9 cellular contexts compared by ENCODE assay signal in genomic region chr20:50980071-50980681, GRCh38. TPM values are rescaled to one million over a fixed set of nuclear protein-coding genes. Genes with fewer than 3 reads are reported as not detected.
DNase-seq lines count a peak whose midpoint lies in the region; ATAC-seq and TF ChIP-seq lines count a peak whose summit lies in the region.
"Had no signal": no experiment of that assay in that cellular context is flagged by ENCODE, and none has a peak within 500 bp of the region (broad histone marks: within the 10 kb centered on the region; RNA-seq: fewer than 3 reads in every experiment).

No MANE protein-coding gene starts in this region.

- POLR2A ChIA-PET in activated CD4-positive, alpha-beta memory T cell treated with anti-CD3 and anti-CD28 coated beads for 36 hours (lab: Charles Lee) = interaction anchor here (2.4 kb wide), 1 partner anchor 185 kb away, joined by 16 read pairs; the partner anchor contains the start of gene BCAS4
- POLR2A ChIA-PET in activated CD4-positive, alpha-beta memory T cell treated with anti-CD3 and anti-CD28 coated beads, Interleukin-2, amount 10 ng/mL, durations not matched to agents 7 days and 5 days (lab: Charles Lee) = no interaction called here

- H3F3A ChIP-seq in neural progenitor cell (ENCODE audit: low read depth) = no peaks in the 10 kb centered on the region

- H3K4me3 ChIP-seq in esophagus muscularis mucosa (no peak overlapping the region), neural progenitor cell (no peak overlapping the region)

- no peaks in the 10 kb centered on the region for H3K36me3 Mint-ChIP-seq in activated CD4-positive, alpha-beta memory T cell treated with anti-CD3 and anti-CD28 coated beads for 36 hours
- H3K36me3 Mint-ChIP-seq in activated CD4-positive, alpha-beta memory T cell treated with anti-CD3 and anti-CD28 coated beads, Interleukin-2, amount 10 ng/mL, durations not matched to agents 7 days and 5 days (ENCODE audit: low read depth) = no peaks in the 10 kb centered on the region
- no peaks in the 10 kb centered on the region for H3K36me3 Mint-ChIP-seq in neural progenitor cell

- no peak overlapping the region for H3K9ac ChIP-seq in neural progenitor cell

- no peaks in the 10 kb centered on the region for H3K36me3 ChIP-seq in esophagus muscularis mucosa
- H3K36me3 ChIP-seq in neural progenitor cell = no peaks in the 10 kb centered on the region

- TF ChIP-seq EP300 in esophagus muscularis mucosa (IDR thresholded peaks at IDR 0.05) = no peak

- H3K27me3 ChIP-seq in esophagus muscularis mucosa (peaks cover 0 to 71% (median 6%) of the 10 kb centered on the region in 4 donors), neural progenitor cell (no peaks in the 10 kb centered on the region)

- H3K9me3 ChIP-seq in esophagus muscularis mucosa = no peaks in the 10 kb centered on the region
- no peaks in the 10 kb centered on the region for H3K9me3 ChIP-seq in neural progenitor cell (ENCODE audit: low read depth)
- H3K9me3 ChIP-seq: Caco-2 had no signal

- H3K9me3 Mint-ChIP-seq in activated CD4-positive, alpha-beta memory T cell treated with anti-CD3 and anti-CD28 coated beads for 36 hours = no peaks in the 10 kb centered on the region
- no peaks in the 10 kb centered on the region for H3K9me3 Mint-ChIP-seq in activated CD4-positive, alpha-beta memory T cell treated with anti-CD3 and anti-CD28 coated beads, Interleukin-2, amount 10 ng/mL, durations not matched to agents 7 days and 5 days
- H3K9me3 Mint-ChIP-seq in neural progenitor cell = no peaks in the 10 kb centered on the region

- H4K20me1 ChIP-seq in neural progenitor cell (ENCODE audit: low read depth) = no peaks in the 10 kb centered on the region

- peaks cover 41% of the 10 kb centered on the region for H3K27me3 Mint-ChIP-seq in activated CD4-positive, alpha-beta memory T cell treated with anti-CD3 and anti-CD28 coated beads for 36 hours
- peaks cover 26% of the 10 kb centered on the region for H3K27me3 Mint-ChIP-seq in activated CD4-positive, alpha-beta memory T cell treated with anti-CD3 and anti-CD28 coated beads, Interleukin-2, amount 10 ng/mL, durations not matched to agents 7 days and 5 days
- H3K27me3 Mint-ChIP-seq in neural progenitor cell (ENCODE audit: insufficient read depth, low read depth) = peaks cover 10% of the 10 kb centered on the region

- 35% methylated on average over 7 of the region's 8 CpGs for WGBS in esophagus muscularis mucosa

- TF ChIP-seq POLR2A in esophagus muscularis mucosa (IDR thresholded peaks at IDR 0.05; ENCODE audit: low read depth) = no peak

- H3K27ac Mint-ChIP-seq in activated CD4-positive, alpha-beta memory T cell treated with anti-CD3 and anti-CD28 coated beads for 36 hours = peak overlapping the region; percentile 66
- H3K27ac Mint-ChIP-seq in activated CD4-positive, alpha-beta memory T cell treated with anti-CD3 and anti-CD28 coated beads, Interleukin-2, amount 10 ng/mL, durations not matched to agents 7 days and 5 days = no peak overlapping the region
- H3K27ac Mint-ChIP-seq in neural progenitor cell = no peak overlapping the region

- ATAC-seq in GM21447 (IDR thresholded peaks at IDR 0.05; ENCODE audit: unreplicated experiment) = no peak

- no peak for TF ChIP-seq CTCF in esophagus muscularis mucosa (IDR thresholded peaks at IDR 0.05)
- no peak for TF ChIP-seq CTCF in neural progenitor cell (IDR thresholded peaks at IDR 0.05)

- H3K4me3 Mint-ChIP-seq in activated CD4-positive, alpha-beta memory T cell treated with anti-CD3 and anti-CD28 coated beads for 36 hours = no peak overlapping the region
- no peak overlapping the region for H3K4me3 Mint-ChIP-seq in activated CD4-positive, alpha-beta memory T cell treated with anti-CD3 and anti-CD28 coated beads, Interleukin-2, amount 10 ng/mL, durations not matched to agents 7 days and 5 days
- no peak overlapping the region for H3K4me3 Mint-ChIP-seq in neural progenitor cell

- no peak overlapping the region for H2AFZ ChIP-seq in neural progenitor cell (replicated peaks)

- H3K4me1 ChIP-seq in esophagus muscularis mucosa = peaks cover 0 to 13% (median 9%) of the 10 kb centered on the region in 4 donors
- peaks cover 6% of the 10 kb centered on the region for H3K4me1 ChIP-seq in neural progenitor cell

- intact Hi-C loops in activated CD4-positive, alpha-beta memory T cell treated with anti-CD3 and anti-CD28 coated beads for 36 hours (cut with micrococcal nuclease) = loop anchor here (1.0 to 10.0 kb wide), 7 partner anchors 82 to 625 kb away; partner anchors contain the start of gene BCAS4
- intact Hi-C loops in esophagus muscularis mucosa (cut with DNase I) = loop anchor here (10.0 kb wide), 1 partner anchor 615 kb away; no protein-coding TSS in a partner anchor
- intact Hi-C loops in posterior vena cava (cut with DNase I) = no loop called here

- peak; percentile 77 for DNase-seq in activated CD4-positive, alpha-beta memory T cell treated with anti-CD3 and anti-CD28 coated beads for 36 hours
- DNase-seq in activated CD4-positive, alpha-beta memory T cell treated with anti-CD3 and anti-CD28 coated beads, Interleukin-2, amount 10 ng/mL, durations not matched to agents 7 days and 5 days = no peak
- DNase-seq in SIG-M5 (lab: John Stamatoyannopoulos, UW) (peak; percentile 64), esophagus muscularis mucosa (ENCODE audit: extremely low spot score) (no peak), neural progenitor cell (ENCODE audit: low spot score) (no peak), posterior vena cava (ENCODE audit: low spot score) (no peak)
- DNase-seq in stimulated activated CD8-positive, alpha-beta memory T cell treated with anti-CD3 and anti-CD28 coated beads, Interleukin-4, amount 100 ng/mL, for 48 hours = peak; percentile 61

- peaks cover 18% of the 10 kb centered on the region for H3K4me1 Mint-ChIP-seq in activated CD4-positive, alpha-beta memory T cell treated with anti-CD3 and anti-CD28 coated beads for 36 hours (ENCODE audit: low read depth)
- H3K4me1 Mint-ChIP-seq in activated CD4-positive, alpha-beta memory T cell treated with anti-CD3 and anti-CD28 coated beads, Interleukin-2, amount 10 ng/mL, durations not matched to agents 7 days and 5 days = peaks cover 8% of the 10 kb centered on the region
- H3K4me1 Mint-ChIP-seq in neural progenitor cell = peaks cover 10% of the 10 kb centered on the region

- H3K79me2 ChIP-seq in neural progenitor cell (ENCODE audit: low read depth) = no peaks in the 10 kb centered on the region

- H3K27ac ChIP-seq in esophagus muscularis mucosa (replicated peaks in 1 of 4) (peak overlapping the region in 3 of 4 donors; percentile 27 to 28 (median 27)), neural progenitor cell (no peak overlapping the region)

- H3K4me2 ChIP-seq in neural progenitor cell = no peak overlapping the region

- CTCF ChIA-PET in activated CD4-positive, alpha-beta memory T cell treated with anti-CD3 and anti-CD28 coated beads for 36 hours (lab: Charles Lee) = interaction anchor here (1.0 to 6.0 kb wide), 6 partner anchors 11 to 1170 kb away, joined by 3 to 62 read pairs (median 18); partner anchors contain the start of gene BCAS4
- CTCF ChIA-PET in activated CD4-positive, alpha-beta memory T cell treated with anti-CD3 and anti-CD28 coated beads, Interleukin-2, amount 10 ng/mL, durations not matched to agents 7 days and 5 days (lab: Charles Lee) = interaction anchor here (4.0 to 5.6 kb wide), 3 partner anchors 12 to 328 kb away, joined by 19 to 26 read pairs (median 25); partner anchors contain the start of gene BCAS4

RNA-seq across cellular contexts. Expression of gene MOCS3, which starts 21.6 kb away (rescaled TPM):
- total RNA-seq in activated CD4-positive, alpha-beta memory T cell treated with anti-CD3 and anti-CD28 coated beads for 36 hours = 1 to 10 TPM; 3.6 to 3.8 TPM
- total RNA-seq in activated CD4-positive, alpha-beta memory T cell treated with anti-CD3 and anti-CD28 coated beads, Interleukin-2, amount 10 ng/mL, durations not matched to agents 7 days and 5 days = 1 to 10 TPM; 4.1 to 4.7 TPM
- total RNA-seq in esophagus muscularis mucosa = 1 to 10 TPM; 2.9 to 6.2 (median 4.2) TPM
- 5.6 and 7.5 TPM in 2 replicates for total RNA-seq in neural progenitor cell (ENCODE audit: low replicate concordance)
- 1 to 10 TPM; 2.7 to 3.5 TPM for total RNA-seq in posterior vena cava

RNA-seq across cellular contexts. Expression of gene DPM1, which starts 21.8 kb away (rescaled TPM):
- total RNA-seq in activated CD4-positive, alpha-beta memory T cell treated with anti-CD3 and anti-CD28 coated beads for 36 hours = 10 to 100 TPM; 64.9 to 69.1 TPM
- total RNA-seq in activated CD4-positive, alpha-beta memory T cell treated with anti-CD3 and anti-CD28 coated beads, Interleukin-2, amount 10 ng/mL, durations not matched to agents 7 days and 5 days = 10 to 100 TPM; 46.8 to 49.8 TPM
- total RNA-seq in esophagus muscularis mucosa (10 to 100 TPM; 33.6 to 56.3 (median 41.7) TPM), neural progenitor cell (ENCODE audit: low replicate concordance) (76.7 and 173 TPM in 2 replicates), posterior vena cava (10 to 100 TPM; 31.6 to 35.7 TPM)

RNA-seq across cellular contexts. Expression of gene KCNG1, which starts 42.7 kb away (rescaled TPM):
- 1 to 10 TPM; 1.6 to 2.1 TPM for total RNA-seq in activated CD4-positive, alpha-beta memory T cell treated with anti-CD3 and anti-CD28 coated beads for 36 hours
- under 1 TPM; 0.13 to 0.30 TPM for total RNA-seq in activated CD4-positive, alpha-beta memory T cell treated with anti-CD3 and anti-CD28 coated beads, Interleukin-2, amount 10 ng/mL, durations not matched to agents 7 days and 5 days
- total RNA-seq in esophagus muscularis mucosa (1 to 10 TPM in 1 of 4 donors, under 1 TPM in 3; 0.42 to 2.2 (median 0.64) TPM), neural progenitor cell (ENCODE audit: low replicate concordance) (2.2 and 11.4 TPM in 2 replicates), posterior vena cava (under 1 TPM in 1 of 2 donors, not detected in 1; 0.24 TPM)

RNA-seq across cellular contexts. Expression of gene ADNP, which starts 48.9 kb away (rescaled TPM):
- 10 to 100 TPM; 53.7 to 54.7 TPM for total RNA-seq in activated CD4-positive, alpha-beta memory T cell treated with anti-CD3 and anti-CD28 coated beads for 36 hours
- 10 to 100 TPM; 58.8 to 63.3 TPM for total RNA-seq in activated CD4-positive, alpha-beta memory T cell treated with anti-CD3 and anti-CD28 coated beads, Interleukin-2, amount 10 ng/mL, durations not matched to agents 7 days and 5 days
- 10 to 100 TPM; 39.1 to 59.8 (median 48.2) TPM for total RNA-seq in esophagus muscularis mucosa
- 56.1 and 75.4 TPM in 2 replicates for total RNA-seq in neural progenitor cell (ENCODE audit: low replicate concordance)
- 10 to 100 TPM; 42.2 to 48.1 TPM for total RNA-seq in posterior vena cava

Comparison
In these comparisons a context has a peak if more than half of its experiments do, and no peak if none do; other contexts are left out.
1. DNase-seq: peak in activated CD4-positive, alpha-beta memory T cell treated with anti-CD3 and anti-CD28 coated beads for 36 hours (single experiment), SIG-M5 (single experiment) and stimulated activated CD8-positive, alpha-beta memory T cell treated with anti-CD3 and anti-CD28 coated beads, Interleukin-4, amount 100 ng/mL, for 48 hours (single experiment); none in activated CD4-positive, alpha-beta memory T cell treated with anti-CD3 and anti-CD28 coated beads, Interleukin-2, amount 10 ng/mL, durations not matched to agents 7 days and 5 days (single experiment), esophagus muscularis mucosa (single experiment), neural progenitor cell (single experiment) and posterior vena cava (single experiment).
2. intact Hi-C loops: an anchor here in activated CD4-positive, alpha-beta memory T cell treated with anti-CD3 and anti-CD28 coated beads for 36 hours (1.0 to 10.0 kb wide) and esophagus muscularis mucosa (10.0 kb wide); none called in posterior vena cava.